In the genomic region with DNA sequence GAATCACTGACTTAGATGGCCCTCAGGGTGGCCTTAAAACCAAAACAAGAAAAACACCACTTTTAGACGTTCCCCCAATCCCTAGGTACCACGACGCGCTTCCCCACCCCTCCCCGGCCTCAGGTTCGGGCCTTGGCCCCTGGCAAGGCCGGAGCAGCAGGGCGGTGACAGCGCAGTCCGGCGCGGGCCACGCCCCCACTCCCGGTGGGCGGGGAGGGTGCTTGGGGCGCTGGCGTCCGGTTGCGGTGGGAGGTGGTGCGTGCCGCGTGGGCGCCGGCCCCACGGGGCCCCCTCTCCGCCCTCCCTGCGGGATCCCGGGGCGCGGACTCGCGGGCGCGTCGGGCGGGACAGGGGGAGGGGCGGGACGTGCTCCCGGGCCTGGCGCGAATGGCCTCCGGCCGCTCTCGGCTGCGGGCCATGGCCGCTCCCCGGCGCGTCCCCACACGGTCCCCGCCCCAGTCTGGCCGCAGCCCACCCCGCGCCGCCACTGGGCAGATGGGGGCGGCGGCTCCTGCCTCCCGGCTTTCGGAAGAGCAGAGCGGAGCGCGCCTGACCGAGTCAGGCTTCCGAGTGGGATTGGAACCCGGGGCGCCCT, we compare ENCODE assay signal across 8 cellular contexts. TPM values are rescaled to one million over a fixed set of nuclear protein-coding genes. Genes with fewer than 3 reads are reported as not detected.
DNase-seq lines count a peak whose midpoint lies in the region.

No MANE protein-coding gene starts in this region.

- no peaks in the 10 kb centered on the region for H3K9me3 ChIP-seq in ectodermal cell (ENCODE audit: control insufficient read depth, low read length)
- no peaks in the 10 kb centered on the region for H3K9me3 ChIP-seq in muscle layer of duodenum (ENCODE audit: control insufficient read depth in 1 of 2, low read length in 2 of 2)

- H3K4me1 ChIP-seq in ectodermal cell (ENCODE audit: control insufficient read depth, insufficient read depth, low read length) (peaks cover 7% of the 10 kb centered on the region), muscle layer of duodenum (ENCODE audit: control insufficient read depth in 1 of 2, insufficient read depth in 2 of 2, low read length in 2 of 2) (peaks cover 0 to 14% of the 10 kb centered on the region in 2 donors)

- no peak overlapping the region for H3K27ac ChIP-seq in ectodermal cell (ENCODE audit: insufficient read depth, low read depth, low read length, poor library complexity, severe bottlenecking)
- no peak overlapping the region for H3K27ac ChIP-seq in muscle layer of duodenum (ENCODE audit: low read length)

- H3K27ac Mint-ChIP-seq in activated T-cell treated with anti-CD3 and anti-CD28 coated beads, Interleukin-2, amount 50 U/mL, for 24 hours = no peak overlapping the region
- peak overlapping the region in 1 of 3 donors; percentile 76 for H3K27ac Mint-ChIP-seq in IgD-negative memory B cell

- H3K36me3 ChIP-seq in ectodermal cell (ENCODE audit: control insufficient read depth, insufficient read depth, low read length) (no peaks in the 10 kb centered on the region), muscle layer of duodenum (ENCODE audit: control insufficient read depth in 1 of 2, insufficient read depth in 2 of 2, low read length in 2 of 2) (no peaks in the 10 kb centered on the region)

- H3K4me3 ChIP-seq in ectodermal cell (ENCODE audit: insufficient read depth, low read depth, low read length) (peak overlapping the region; percentile 45), muscle layer of duodenum (ENCODE audit: low read depth in 1 of 2, low read length in 2 of 2) (peak overlapping the region; percentile 55 to 87)

- peaks cover 9% of the 10 kb centered on the region for H3K4me1 Mint-ChIP-seq in activated T-cell treated with anti-CD3 and anti-CD28 coated beads, Interleukin-2, amount 50 U/mL, for 24 hours (ENCODE audit: low read depth)
- peaks cover 0 to 11% (median 2%) of the 10 kb centered on the region in 3 donors for H3K4me1 Mint-ChIP-seq in IgD-negative memory B cell

- peak overlapping the region; percentile 70 for H3K4me3 Mint-ChIP-seq in activated T-cell treated with anti-CD3 and anti-CD28 coated beads, Interleukin-2, amount 50 U/mL, for 24 hours
- H3K4me3 Mint-ChIP-seq in IgD-negative memory B cell = peak overlapping the region; percentile 84 to 94 (median 90)

- H3K27me3 ChIP-seq in ectodermal cell (ENCODE audit: control insufficient read depth, insufficient read depth, low read length, poor library complexity, severe bottlenecking) = peaks cover 56% of the 10 kb centered on the region
- H3K27me3 ChIP-seq in muscle layer of duodenum (ENCODE audit: low read depth, low read length) = no peaks in the 10 kb centered on the region

- DNase-seq in activated T-cell treated with anti-CD3 and anti-CD28 coated beads, Interleukin-2, amount 50 U/mL, for 24 hours = no peak
- DNase-seq in activated T-cell treated with anti-CD3 and anti-CD28 coated beads for 4 hours (no peak), AML-193 (lab: John Stamatoyannopoulos, UW) (no peak), NCI-H510A (lab: John Stamatoyannopoulos, UW) (no peak)
- DNase-seq in activated effector memory CD4-positive, alpha-beta T cell treated with anti-CD3 and anti-CD28 coated beads, Interleukin-2, amount 50 U/mL, for 16 hours = no peak

- no peaks in the 10 kb centered on the region for H3K36me3 Mint-ChIP-seq in activated T-cell treated with anti-CD3 and anti-CD28 coated beads, Interleukin-2, amount 50 U/mL, for 24 hours (ENCODE audit: low read depth)
- peaks cover 3% of the 10 kb centered on the region for H3K36me3 Mint-ChIP-seq in IgD-negative memory B cell

- H3K9me3 Mint-ChIP-seq in activated T-cell treated with anti-CD3 and anti-CD28 coated beads, Interleukin-2, amount 50 U/mL, for 24 hours = no peaks in the 10 kb centered on the region
- no peaks in the 10 kb centered on the region for H3K9me3 Mint-ChIP-seq in IgD-negative memory B cell

- H3K27me3 Mint-ChIP-seq in activated T-cell treated with anti-CD3 and anti-CD28 coated beads, Interleukin-2, amount 50 U/mL, for 24 hours = peaks cover 66% of the 10 kb centered on the region
- H3K27me3 Mint-ChIP-seq in IgD-negative memory B cell = peaks cover 27% of the 10 kb centered on the region

- whole genome bisulfite sequencing in ectodermal cell, 2 experiments = 4 to 5% methylated on average over 66 of the region's 66 CpGs

RNA-seq across cellular contexts. Expression of gene PPP1R3G, which starts 0.9 kb away (rescaled TPM):
- polyA plus RNA-seq in IgD-negative memory B cell = 0.23 TPM
- polyA plus RNA-seq in ectodermal cell (2013, experiment 1 of 4) = 0.07 TPM
- polyA plus RNA-seq in ectodermal cell (2013, experiment 2 of 4) = 0.04 TPM
- not detected for polyA plus RNA-seq in ectodermal cell (2013, experiment 3 of 4)
- polyA plus RNA-seq in ectodermal cell (2013, experiment 4 of 4) = not detected
